ENCODE assay signal across 23 cellular contexts in genomic region chrX:81263067-81263466, GRCh38.
DNase-seq lines count a peak whose midpoint lies in the region; ATAC-seq, FAIRE-seq and TF ChIP-seq lines count a peak whose summit lies in the region.
"Had no signal": no experiment of that assay in that cellular context is flagged by ENCODE, and none has a peak within 500 bp of the region (broad histone marks: within the 10 kb centered on the region; RNA-seq: fewer than 3 reads in every experiment).

No MANE protein-coding gene starts in this region.

- peaks cover 52% of the 10 kb centered on the region for H3K4me1 Mint-ChIP-seq in HFFc6 (ENCODE audit: low read depth)

- H3K9ac ChIP-seq in keratinocyte (ENCODE audit: control insufficient read depth, extremely low read depth, insufficient read depth, low read length), result no peak overlapping the region

- H3K4me1 ChIP-seq in breast epithelium (peaks cover 0 to 5% of the 10 kb centered on the region in 2 donors), keratinocyte (ENCODE audit: control insufficient read depth, extremely low read depth, insufficient read depth, low read length) (peaks cover 15% of the 10 kb centered on the region), small intestine (ENCODE audit: control insufficient read depth in 2 of 2, insufficient read depth in 1 of 2, low read depth in 1 of 2, low read length in 1 of 2) (peaks cover 2 to 4% of the 10 kb centered on the region in 2 donors)
- H3K4me1 ChIP-seq: uterus had no signal

- no peak for TF ChIP-seq POLR2A in breast epithelium (IDR thresholded peaks at IDR 0.05)

- H3K79me2 ChIP-seq in keratinocyte (ENCODE audit: control insufficient read depth, insufficient read depth, low read length), result no peaks in the 10 kb centered on the region

- no peak for ATAC-seq in HG03378 (IDR thresholded peaks at IDR 0.05; ENCODE audit: unreplicated experiment)
- ATAC-seq: activated naive CD4-positive, alpha-beta T cell treated with anti-CD3 and anti-CD28 coated beads, Interleukin-2, amount 50 U/mL, for 72 hours; body of pancreas; natural killer cell treated with Interleukin-12 subunit alpha and Interleukin-12 subunit beta and Interleukin-15 and Interleukin-18, amount 100 ng/mL, for 72 hours; SK-N-SH treated with all-trans-retinoic acid at 6 μM for 48 hours had no signal

- FAIRE-seq in keratinocyte (lab: Jason Lieb, UNC) (no peak), small intestine (lab: Jason Lieb, UNC) (no peak), urothelium cell line (lab: Jason Lieb, UNC) (no peak)
- FAIRE-seq: colon had no signal

- no peaks in the 10 kb centered on the region for H3K27me3 Mint-ChIP-seq in HFFc6 (ENCODE audit: insufficient read depth)
- H3K27me3 Mint-ChIP-seq: CD4-positive, CD25-positive, alpha-beta regulatory T cell; natural killer cell treated with Interleukin-12 subunit alpha and Interleukin-12 subunit beta and Interleukin-15 and Interleukin-18, amount 100 ng/mL, for 72 hours had no signal

- no peaks in the 10 kb centered on the region for H3K36me3 Mint-ChIP-seq in HFFc6 (ENCODE audit: low read depth)

- no peaks in the 10 kb centered on the region for H3K27me3 ChIP-seq in breast epithelium
- H3K27me3 ChIP-seq in keratinocyte (ENCODE audit: control insufficient read depth, extremely low read depth, insufficient read depth, low read length), result no peaks in the 10 kb centered on the region
- H3K27me3 ChIP-seq in small intestine (ENCODE audit: control insufficient read depth in 2 of 2, insufficient read depth in 2 of 2, low read length in 2 of 2), result no peaks in the 10 kb centered on the region
- H3K27me3 ChIP-seq: body of pancreas, uterus had no signal

- no peaks in the 10 kb centered on the region for H3K9me3 Mint-ChIP-seq in HFFc6
- H3K9me3 Mint-ChIP-seq: natural killer cell treated with Interleukin-12 subunit alpha and Interleukin-12 subunit beta and Interleukin-15 and Interleukin-18, amount 100 ng/mL, for 72 hours had no signal

- H3K27ac Mint-ChIP-seq in HFFc6, result peak overlapping the region; percentile 9; the same call in 1 of the 2 replicates
- H3K27ac Mint-ChIP-seq: activated naive CD4-positive, alpha-beta T cell treated with anti-CD3 and anti-CD28 coated beads, Interleukin-2, amount 50 U/mL, for 72 hours; natural killer cell treated with Interleukin-12 subunit alpha and Interleukin-12 subunit beta and Interleukin-15 and Interleukin-18, amount 100 ng/mL, for 72 hours had no signal

- H4K20me1 ChIP-seq in keratinocyte (ENCODE audit: control insufficient read depth, extremely low read depth, insufficient read depth, low read length), result no peaks in the 10 kb centered on the region

- intact Hi-C loops in breast epithelium (cut with DNase I; ENCODE audit: low total_unique reads), result no loop called here

- TF ChIP-seq CTCF in HFFc6 (IDR thresholded peaks at IDR 0.05) (no peak), breast epithelium (IDR thresholded peaks at IDR 0.05) (no peak), keratinocyte (optimal IDR thresholded peaks at IDR 0.05 in 1 of 3, IDR thresholded peaks at IDR 0.05 in 1 of 3, conservative IDR thresholded peaks at IDR 0.05 in 1 of 3; ENCODE audit: extremely low read depth in 1 of 3, insufficient read depth in 2 of 3, low read length in 3 of 3) (no peak)

- H3K27ac ChIP-seq in breast epithelium, result peak overlapping the region; percentile 8 to 41
- no peak overlapping the region for H3K27ac ChIP-seq in keratinocyte (ENCODE audit: control insufficient read depth, insufficient read depth, low read length)
- H3K27ac ChIP-seq in small intestine (ENCODE audit: low read depth in 1 of 2, low read length in 1 of 2), result no peak overlapping the region
- H3K27ac ChIP-seq: body of pancreas, VCaP had no signal

- H3K36me3 ChIP-seq in breast epithelium (no peaks in the 10 kb centered on the region), keratinocyte (ENCODE audit: control insufficient read depth in 2 of 2, extremely low read depth in 1 of 2, insufficient read depth in 2 of 2, low read length in 2 of 2) (no peaks in the 10 kb centered on the region), small intestine (ENCODE audit: control insufficient read depth in 2 of 2, insufficient read depth in 2 of 2, low read length in 2 of 2) (no peaks in the 10 kb centered on the region)
- H3K36me3 ChIP-seq: uterus had no signal

- dilution Hi-C loops in keratinocyte (cut with MboI; ENCODE audit: extremely low pct_ligation_motif_present, low sequenced_read_pairs), result no loop called here

- H3K4me2 ChIP-seq in keratinocyte (ENCODE audit: control insufficient read depth, extremely low read depth, insufficient read depth, low read depth, low read length), result peak overlapping the region; percentile 9

- H3K9me1 ChIP-seq in keratinocyte (ENCODE audit: control insufficient read depth, extremely low read depth, insufficient read depth, low read length), result no peaks in the 10 kb centered on the region

- no peak overlapping the region for H3K4me3 Mint-ChIP-seq in HFFc6
- H3K4me3 Mint-ChIP-seq: CD4-positive, CD25-positive, alpha-beta regulatory T cell; mesothelial cell of epicardium; natural killer cell treated with Interleukin-12 subunit alpha and Interleukin-12 subunit beta and Interleukin-15 and Interleukin-18, amount 100 ng/mL, for 72 hours had no signal

- H3K4me3 ChIP-seq in breast epithelium (no peak overlapping the region), keratinocyte (ENCODE audit: control insufficient read depth in 2 of 3, extremely low read depth in 1 of 3, insufficient read depth in 2 of 3, low read depth in 1 of 3, low read length in 3 of 3) (no peak overlapping the region), small intestine (ENCODE audit: low read depth in 1 of 2, low read length in 2 of 2) (no peak overlapping the region)
- H3K4me3 ChIP-seq: body of pancreas, uterus had no signal

- no peak for DNase-seq in HFFc6
- DNase-seq in breast epithelium (ENCODE audit: low spot score in 2 of 2), result no peak
- no peak for DNase-seq in keratinocyte (ENCODE audit: low read depth, low spot score)
- DNase-seq in small intestine, result peak; percentile 13
- no peak for DNase-seq in urothelium cell line (ENCODE audit: low spot score)
- no peak for DNase-seq in mesenteric fat pad (ENCODE audit: low spot score)
- DNase-seq: activated CD4-positive, alpha-beta T cell treated with anti-CD3 and anti-CD28 coated beads, Interleukin-2, amount 50 U/mL, for 1 hour; body of pancreas; CD4-positive, CD25-positive, alpha-beta regulatory T cell; DMS53; GF-D8; glutamatergic neuron; KBM-7; NCI-H1436 treated with DMSO at 0.1 percent for 48 hours; NCI-H526 treated with DMSO at 0.1 percent for 48 hours; uterus had no signal

- H3K9me3 ChIP-seq in breast epithelium (no peaks in the 10 kb centered on the region), keratinocyte (ENCODE audit: control insufficient read depth, low read depth, low read length) (no peaks in the 10 kb centered on the region), small intestine (ENCODE audit: control insufficient read depth, low read depth) (no peaks in the 10 kb centered on the region)
- H3K9me3 ChIP-seq: body of pancreas, uterus had no signal

- WGBS in small intestine, 3 donors, result 11 to 56% (median 23%) methylated on average over 2 of the region's 2 CpGs

- no peak overlapping the region for H2AFZ ChIP-seq in keratinocyte (ENCODE audit: control insufficient read depth, low read length)

Comparison
In these comparisons a context has a peak if more than half of its experiments do, and no peak if none do; other contexts are left out.
1. H3K27ac ChIP-seq: peak in breast epithelium (2 of 2); none in keratinocyte (single experiment) and small intestine (0 of 2).